ENCODE assay signal across 19 cellular contexts in the genomic region with DNA sequence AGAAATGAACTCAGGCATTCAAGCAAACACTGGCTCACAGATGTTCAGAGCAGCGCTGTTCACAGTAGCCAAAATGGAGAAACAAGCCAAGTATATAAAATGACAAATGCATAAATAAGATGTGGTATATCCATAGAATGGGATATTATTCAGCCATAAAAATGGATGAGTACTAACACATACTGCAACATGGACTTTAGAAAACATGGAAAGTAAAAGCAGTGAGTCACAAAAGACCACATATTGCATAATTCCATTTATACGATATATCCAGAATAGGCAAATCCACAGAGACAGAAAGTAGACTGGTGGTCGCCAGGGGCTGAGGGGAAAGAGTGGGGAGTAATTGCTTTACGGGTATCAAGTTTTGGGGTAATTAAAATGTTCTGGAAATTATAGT. TPM values are rescaled to one million over a fixed set of nuclear protein-coding genes. Genes with fewer than 3 reads are reported as not detected.
"Had no signal": no experiment of that assay in that cellular context is flagged by ENCODE, and none has a peak within 500 bp of the region (broad histone marks: within the 10 kb centered on the region; RNA-seq: fewer than 3 reads in every experiment).

No MANE protein-coding gene starts in this region.

- DNase-seq: activated CD4-positive, alpha-beta T cell treated with anti-CD3 and anti-CD28 coated beads for 1 hour; activated CD4-positive, alpha-beta T cell treated with anti-CD3 and anti-CD28 coated beads, Interleukin-2, amount 50 U/mL, for 48 hours; activated CD8-positive, alpha-beta memory T cell treated with anti-CD3 and anti-CD28 coated beads, Interleukin-2, amount 10 ng/mL, durations not matched to agents 7 days and 5 days; activated effector memory CD4-positive, alpha-beta T cell treated with Interleukin-2 at 50 U/mL for 16 hours; activated T-cell treated with anti-CD3 and anti-CD28 coated beads, Interleukin-2, amount 50 U/mL, for 24 hours; amniotic stem cell; body of pancreas; cerebellar nuclear complex; dermis blood vessel endothelial cell; endodermal cell; erythroblast; islet precursor cell; left ventricle myocardium inferior; ovary; stimulated activated CD4-positive, alpha-beta T cell treated with anti-CD3 and anti-CD28 coated beads, Interleukin-4, amount 100 ng/mL, for 1 hour; stimulated activated CD8-positive, alpha-beta memory T cell treated with anti-CD3 and anti-CD28 coated beads, Interleukin-4, amount 100 ng/mL, for 48 hours; stomach; thyroid gland; uterus had no signal

- H3K27me3 ChIP-seq: body of pancreas, ovary, stomach, thyroid gland, uterus had no signal

- H3K27ac ChIP-seq: body of pancreas, left ventricle myocardium inferior, stomach, thyroid gland, uterus had no signal

- H3K4me3 ChIP-seq: body of pancreas, left ventricle myocardium inferior, ovary, stomach, thyroid gland, uterus had no signal

- ATAC-seq: activated CD8-positive, alpha-beta memory T cell treated with anti-CD3 and anti-CD28 coated beads, Interleukin-2, amount 10 ng/mL, durations not matched to agents 7 days and 5 days; body of pancreas had no signal

RNA-seq across cellular contexts. Expression of gene RNF225, which starts 21.3 kb away (rescaled TPM):
- total RNA-seq: body of pancreas, dermis blood vessel endothelial cell, left ventricle myocardium inferior, ovary, stomach, uterus had no signal
